Comparison of ENCODE assay signal across 8 cellular contexts in the genomic region with DNA sequence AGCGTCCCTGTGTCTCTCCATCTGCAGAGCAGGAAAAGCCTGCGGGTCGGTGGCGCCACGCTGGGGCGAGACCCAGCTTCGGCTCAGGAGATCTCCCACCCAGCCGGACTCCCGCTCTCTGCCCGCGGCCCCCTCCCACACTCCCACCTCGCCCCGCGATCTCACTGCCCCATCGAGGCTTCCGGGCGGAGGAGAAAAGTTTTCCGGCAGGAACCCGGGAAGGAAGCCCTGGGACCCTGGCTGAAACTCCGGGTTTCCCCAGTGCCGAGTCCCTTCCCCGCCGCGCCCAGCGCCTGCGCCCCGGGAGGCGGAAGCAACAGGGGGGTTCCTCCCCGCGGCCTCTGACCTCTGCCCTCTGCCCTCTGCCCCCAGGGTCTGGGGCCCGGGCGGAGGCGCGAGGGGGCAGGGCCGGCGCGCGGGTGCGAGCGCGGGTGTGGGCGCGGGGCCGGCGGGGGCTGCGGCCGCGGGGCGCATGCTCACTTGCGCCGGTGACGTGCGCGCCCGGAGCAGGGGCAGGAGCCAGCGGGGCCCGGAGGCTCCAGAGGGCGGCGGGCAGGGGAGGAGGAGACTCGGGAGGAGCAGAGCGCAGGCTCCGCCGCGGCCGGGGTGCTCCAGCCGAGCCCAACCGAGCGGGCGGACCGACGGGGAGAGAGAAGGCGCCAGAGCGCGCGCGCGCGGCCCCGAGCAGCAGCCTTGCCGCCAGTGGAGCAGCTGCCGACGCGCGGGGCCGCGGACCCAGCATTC. TPM values are rescaled to one million over a fixed set of nuclear protein-coding genes. Genes with fewer than 3 reads are reported as not detected.
DNase-seq lines count a peak whose midpoint lies in the region; TF ChIP-seq lines count a peak whose summit lies in the region.

A gene (plus strand): TSS at position 541 of the 744 bp plus-strand sequence. CDS start 379 bp downstream, outside the sequence.

- H4K20me1 ChIP-seq in osteoblast (ENCODE audit: insufficient read depth, low read length) = peaks cover 9% of the 10 kb centered on the region

- no peaks in the 10 kb centered on the region for H3K36me3 ChIP-seq in H7 (replicated peaks; ENCODE audit: control insufficient read depth, insufficient read depth, low read length)
- no peaks in the 10 kb centered on the region for H3K36me3 ChIP-seq in osteoblast (ENCODE audit: insufficient read depth, low read length)

- H3K27ac ChIP-seq in osteoblast (ENCODE audit: low read depth, low read length) = peak within 1 kb of the TSS; percentile 17
- peak within 1 kb of the TSS; percentile 82 for H3K27ac ChIP-seq in temporal lobe (ENCODE audit: low read depth, low read length)

- peaks cover 43% of the 10 kb centered on the region for H3K4me1 Mint-ChIP-seq in activated naive CD8-positive, alpha-beta T cell (ENCODE audit: low read depth)

- H3K4me3 Mint-ChIP-seq in activated naive CD8-positive, alpha-beta T cell = peak within 1 kb of the TSS; percentile 89

- no peaks in the 10 kb centered on the region for H3K9me3 Mint-ChIP-seq in activated naive CD8-positive, alpha-beta T cell (ENCODE audit: low read depth)

- peak within 1 kb of the TSS; percentile 90 for H3K4me2 ChIP-seq in osteoblast (ENCODE audit: insufficient read depth, low read length)

- H3K4me1 ChIP-seq in osteoblast (ENCODE audit: insufficient read depth, low read length) = peaks cover 12% of the 10 kb centered on the region

- H2AFZ ChIP-seq in osteoblast (ENCODE audit: low read length) = peak within 1 kb of the TSS; percentile 92

- H3K79me2 ChIP-seq in osteoblast (ENCODE audit: insufficient read depth, low read length) = peaks cover 15% of the 10 kb centered on the region

- H3K27ac Mint-ChIP-seq in activated naive CD8-positive, alpha-beta T cell = peak within 1 kb of the TSS; percentile 91

- no peak for TF ChIP-seq CTCF in osteoblast (IDR thresholded peaks at IDR 0.05; ENCODE audit: extremely low read depth, low read depth, low read length)

- H3K36me3 Mint-ChIP-seq in activated naive CD8-positive, alpha-beta T cell = no peaks in the 10 kb centered on the region

- H3K4me3 ChIP-seq in H7 (ENCODE audit: insufficient read depth, low read depth, low read length) = peak within 1 kb of the TSS; percentile 80
- peak within 1 kb of the TSS; percentile 80 for H3K4me3 ChIP-seq in osteoblast (ENCODE audit: insufficient read depth, low read length)

- H3K27me3 ChIP-seq in H7 (ENCODE audit: control insufficient read depth, insufficient read depth, low read length) = no peaks in the 10 kb centered on the region; the same call in none of the 2 replicates
- H3K27me3 ChIP-seq in osteoblast (ENCODE audit: insufficient read depth, low read length) = peaks cover under 1% of the 10 kb centered on the region

- no peaks in the 10 kb centered on the region for H3K9me3 ChIP-seq in osteoblast (ENCODE audit: low read depth, low read length)

- H3K27me3 Mint-ChIP-seq in activated naive CD8-positive, alpha-beta T cell = no peaks in the 10 kb centered on the region

- DNase-seq in GM03348 (ENCODE audit: low spot score) (peak; percentile 99), H7 (peak; percentile 99), M059J (ENCODE audit: low read depth) (peak; percentile 83), SKM-1 treated with dmso at 0.1 percent for 144 hours (lab: John Stamatoyannopoulos, UW; ENCODE audit: unreplicated experiment) (peak; percentile 69), glomerular visceral epithelial cell (ENCODE audit: extremely low spot score) (peak; percentile 91), osteoblast (ENCODE audit: insufficient read length, low spot score, missing footprints) (peak; percentile 100)

RNA-seq across cellular contexts. Expression of the gene that starts here (rescaled TPM):
- total RNA-seq in H7 (2014; rRNA removed; shearing (Covaris generic)) = 9.9 and 14.7 TPM in 2 replicates
- 3.6 and 6.0 TPM in 2 replicates for total RNA-seq in M059J (2014; rRNA removed; shearing (Covaris generic))
- 7.6 and 7.7 TPM in 2 replicates for total RNA-seq in osteoblast
- total RNA-seq in temporal lobe = 6.6 TPM

Comparison
In these comparisons a context has a peak if more than half of its experiments do, and no peak if none do; other contexts are left out.
1. Peak in every context shown above with its lines: DNase-seq, H3K4me3 ChIP-seq and H3K27ac ChIP-seq.